ENCODE assay signal across 33 cellular contexts in the genomic region with DNA sequence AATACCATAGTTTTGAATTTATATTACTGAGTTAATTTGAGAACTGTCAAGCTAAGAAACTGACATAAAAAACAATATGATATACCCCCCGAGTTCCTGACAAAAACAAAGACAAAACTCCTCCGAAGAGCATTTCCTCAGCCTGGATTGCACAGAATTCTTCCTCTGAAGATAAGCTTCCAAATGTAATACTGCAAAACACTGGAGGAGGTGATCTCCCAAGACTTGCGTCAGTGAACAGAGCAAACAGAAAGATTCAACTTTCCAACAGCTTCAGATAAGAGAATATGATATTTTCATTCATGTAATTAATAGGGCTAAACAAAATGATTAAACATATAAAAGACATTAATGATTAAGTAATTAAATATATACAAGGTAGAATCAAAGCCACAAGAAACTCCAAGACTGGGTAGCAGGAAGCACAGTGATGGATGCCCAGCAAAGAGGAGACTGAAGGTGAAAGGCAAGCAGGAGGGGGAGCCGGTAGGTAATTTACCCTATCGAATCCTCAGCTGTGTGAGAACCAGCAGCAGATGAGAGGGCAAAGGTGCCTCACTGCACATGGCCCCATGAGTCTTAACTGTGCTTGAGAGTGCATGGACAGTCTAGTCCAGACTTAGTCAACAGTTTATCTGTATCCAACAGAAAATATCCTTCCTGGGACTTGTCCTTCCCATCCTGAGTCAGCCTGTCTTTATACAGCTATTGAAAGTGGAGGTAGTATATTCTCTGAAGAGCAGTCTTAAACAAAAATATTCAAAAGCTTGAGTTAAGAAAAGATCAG. TPM values are rescaled to one million over a fixed set of nuclear protein-coding genes. Genes with fewer than 3 reads are reported as not detected.
"Had no signal": no experiment of that assay in that cellular context is flagged by ENCODE, and none has a peak within 500 bp of the region (broad histone marks: within the 10 kb centered on the region; RNA-seq: fewer than 3 reads in every experiment).

No MANE protein-coding gene starts in this region.

- ATAC-seq: heart right ventricle; mucosa of descending colon; natural killer cell treated with Interleukin-12 subunit alpha and Interleukin-12 subunit beta and Interleukin-15 and Interleukin-18, amount 100 ng/mL, for 72 hours; stimulated activated effector memory CD8-positive, alpha-beta T cell treated with anti-CD3 and anti-CD28 coated beads, Interleukin-12 subunit alpha, Interleukin-12 subunit beta, amount 100 ng/mL, for 72 hours had no signal

- H3K4me3 ChIP-seq: heart right ventricle, left ventricle myocardium inferior, lung, mucosa of descending colon, sigmoid colon, thoracic aorta, vagina had no signal

- H3K36me3 ChIP-seq: heart right ventricle, left ventricle myocardium inferior, sigmoid colon, thoracic aorta, vagina had no signal

- H3K9me3 ChIP-seq: heart right ventricle, left ventricle myocardium inferior, mucosa of descending colon, sigmoid colon, thoracic aorta, vagina had no signal

- H3K9me3 Mint-ChIP-seq: activated CD4-positive, alpha-beta memory T cell treated with anti-CD3 and anti-CD28 coated beads for 36 hours; activated CD4-positive, alpha-beta T cell treated with anti-CD3 and anti-CD28 coated beads, Interleukin-2, amount 10 ng/mL, durations not matched to agents 24 days and 14 days; activated naive CD4-positive, alpha-beta T cell treated with anti-CD3 and anti-CD28 coated beads, Interleukin-2, amount 10 ng/mL, durations not matched to agents 7 days and 5 days; activated naive CD8-positive, alpha-beta T cell treated with anti-CD3 and anti-CD28 coated beads, Interleukin-2, amount 10 ng/mL, durations not matched to agents 7 days and 5 days; activated T-cell treated with anti-CD3 and anti-CD28 coated beads, Interleukin-2, amount 50 U/mL, for 24 hours; stimulated activated naive CD8-positive, alpha-beta T cell treated with anti-CD3 and anti-CD28 coated beads, Interleukin-15, Interleukin-2, amounts not matched to agents 100 ng/mL and 50 ng/mL, for 24 hours had no signal

- H3K27ac Mint-ChIP-seq: activated CD4-positive, alpha-beta memory T cell treated with anti-CD3 and anti-CD28 coated beads for 36 hours; activated CD4-positive, alpha-beta T cell treated with anti-CD3 and anti-CD28 coated beads, Interleukin-2, amount 10 ng/mL, durations not matched to agents 24 days and 14 days; activated naive CD4-positive, alpha-beta T cell treated with anti-CD3 and anti-CD28 coated beads, Interleukin-2, amount 10 ng/mL, durations not matched to agents 7 days and 5 days; activated naive CD8-positive, alpha-beta T cell treated with anti-CD3 and anti-CD28 coated beads, Interleukin-2, amount 10 ng/mL, durations not matched to agents 7 days and 5 days; activated T-cell treated with anti-CD3 and anti-CD28 coated beads, Interleukin-2, amount 50 U/mL, for 24 hours; natural killer cell treated with Interleukin-12 subunit alpha and Interleukin-12 subunit beta and Interleukin-15 and Interleukin-18, amount 100 ng/mL, for 72 hours; stimulated activated effector memory CD8-positive, alpha-beta T cell treated with anti-CD3 and anti-CD28 coated beads, Interleukin-12 subunit alpha, Interleukin-12 subunit beta, amount 100 ng/mL, for 72 hours; stimulated activated naive CD8-positive, alpha-beta T cell treated with anti-CD3 and anti-CD28 coated beads, Interleukin-15, Interleukin-2, amounts not matched to agents 100 ng/mL and 50 ng/mL, for 24 hours had no signal

- H3K4me1 Mint-ChIP-seq: activated CD4-positive, alpha-beta T cell treated with anti-CD3 and anti-CD28 coated beads, Interleukin-2, amount 10 ng/mL, durations not matched to agents 24 days and 14 days; activated naive CD4-positive, alpha-beta T cell treated with anti-CD3 and anti-CD28 coated beads, Interleukin-2, amount 10 ng/mL, durations not matched to agents 7 days and 5 days; activated naive CD8-positive, alpha-beta T cell treated with anti-CD3 and anti-CD28 coated beads, Interleukin-2, amount 10 ng/mL, durations not matched to agents 7 days and 5 days; stimulated activated effector memory CD8-positive, alpha-beta T cell treated with anti-CD3 and anti-CD28 coated beads, Interleukin-12 subunit alpha, Interleukin-12 subunit beta, amount 100 ng/mL, for 72 hours had no signal

- H3K36me3 Mint-ChIP-seq: activated CD4-positive, alpha-beta memory T cell treated with anti-CD3 and anti-CD28 coated beads for 36 hours; activated naive CD4-positive, alpha-beta T cell treated with anti-CD3 and anti-CD28 coated beads, Interleukin-2, amount 10 ng/mL, durations not matched to agents 7 days and 5 days; activated naive CD8-positive, alpha-beta T cell treated with anti-CD3 and anti-CD28 coated beads, Interleukin-2, amount 10 ng/mL, durations not matched to agents 7 days and 5 days; natural killer cell treated with Interleukin-12 subunit alpha and Interleukin-12 subunit beta and Interleukin-15 and Interleukin-18, amount 100 ng/mL, for 72 hours; stimulated activated effector memory CD8-positive, alpha-beta T cell treated with anti-CD3 and anti-CD28 coated beads, Interleukin-12 subunit alpha, Interleukin-12 subunit beta, amount 100 ng/mL, for 72 hours had no signal

- FAIRE-seq: islet of Langerhans, small intestine, TTC549 had no signal

- H3K27ac ChIP-seq: heart right ventricle, left ventricle myocardium inferior, sigmoid colon, thoracic aorta, vagina had no signal

- H3K27me3 Mint-ChIP-seq: activated naive CD4-positive, alpha-beta T cell treated with anti-CD3 and anti-CD28 coated beads, Interleukin-2, amount 10 ng/mL, durations not matched to agents 7 days and 5 days; activated T-cell treated with anti-CD3 and anti-CD28 coated beads, Interleukin-2, amount 50 U/mL, for 24 hours; stimulated activated naive CD8-positive, alpha-beta T cell treated with anti-CD3 and anti-CD28 coated beads, Interleukin-15, Interleukin-2, amounts not matched to agents 100 ng/mL and 50 ng/mL, for 24 hours had no signal

- H3K27me3 ChIP-seq: heart right ventricle, sigmoid colon, vagina had no signal

- H3K4me1 ChIP-seq: left ventricle myocardium inferior, vagina had no signal

- H3K4me3 Mint-ChIP-seq: activated CD4-positive, alpha-beta memory T cell treated with anti-CD3 and anti-CD28 coated beads for 36 hours; activated CD4-positive, alpha-beta T cell treated with anti-CD3 and anti-CD28 coated beads, Interleukin-2, amount 10 ng/mL, durations not matched to agents 24 days and 14 days; activated naive CD4-positive, alpha-beta T cell treated with anti-CD3 and anti-CD28 coated beads, Interleukin-2, amount 10 ng/mL, durations not matched to agents 7 days and 5 days; activated naive CD8-positive, alpha-beta T cell treated with anti-CD3 and anti-CD28 coated beads, Interleukin-2, amount 10 ng/mL, durations not matched to agents 7 days and 5 days; activated T-cell treated with anti-CD3 and anti-CD28 coated beads, Interleukin-2, amount 50 U/mL, for 24 hours; natural killer cell treated with Interleukin-12 subunit alpha and Interleukin-12 subunit beta and Interleukin-15 and Interleukin-18, amount 100 ng/mL, for 72 hours; stimulated activated effector memory CD8-positive, alpha-beta T cell treated with anti-CD3 and anti-CD28 coated beads, Interleukin-12 subunit alpha, Interleukin-12 subunit beta, amount 100 ng/mL, for 72 hours; stimulated activated naive CD8-positive, alpha-beta T cell treated with anti-CD3 and anti-CD28 coated beads, Interleukin-15, Interleukin-2, amounts not matched to agents 100 ng/mL and 50 ng/mL, for 24 hours had no signal

- DNase-seq: activated CD4-positive, alpha-beta memory T cell treated with anti-CD3 and anti-CD28 coated beads for 36 hours; activated CD4-positive, alpha-beta T cell treated with anti-CD3 and anti-CD28 coated beads, Interleukin-2, amount 10 ng/mL, durations not matched to agents 24 days and 14 days; activated CD4-positive, CD25-positive, alpha-beta regulatory T cell treated with anti-CD3 and anti-CD28 coated beads, Interleukin-2, amount 50 U/mL, for 72 hours; activated CD8-positive, alpha-beta memory T cell treated with anti-CD3 and anti-CD28 coated beads, Interleukin-2, amount 50 U/mL, for 48 hours; activated gamma-delta T cell; activated naive CD4-positive, alpha-beta T cell treated with anti-CD3 and anti-CD28 coated beads, Interleukin-2, amount 10 ng/mL, durations not matched to agents 7 days and 5 days; activated naive CD8-positive, alpha-beta T cell treated with anti-CD3 and anti-CD28 coated beads, Interleukin-2, amount 10 ng/mL, durations not matched to agents 7 days and 5 days; activated T-cell treated with anti-CD3 and anti-CD28 coated beads, Interleukin-2, amount 50 U/mL, for 24 hours; amygdala; central memory CD4-positive, alpha-beta T cell; foreskin melanocyte; heart right ventricle; left ventricle myocardium inferior; mucosa of descending colon; sigmoid colon; small intestine; stimulated activated CD4-positive, alpha-beta T cell treated with anti-CD3 and anti-CD28 coated beads, Interleukin-4, amount 100 ng/mL, for 24 hours had no signal

RNA-seq across cellular contexts. Expression of a gene that starts 18.3 kb away (rescaled TPM):
- total RNA-seq: activated CD4-positive, alpha-beta memory T cell treated with anti-CD3 and anti-CD28 coated beads for 36 hours; activated CD4-positive, alpha-beta T cell treated with anti-CD3 and anti-CD28 coated beads, Interleukin-2, amount 10 ng/mL, durations not matched to agents 24 days and 14 days; activated naive CD8-positive, alpha-beta T cell treated with anti-CD3 and anti-CD28 coated beads, Interleukin-2, amount 10 ng/mL, durations not matched to agents 7 days and 5 days; glomerular endothelial cell; heart right ventricle; left ventricle myocardium inferior; mesenteric fat pad; mucosa of descending colon; myocyte; natural killer cell treated with Interleukin-12 subunit alpha and Interleukin-12 subunit beta and Interleukin-15 and Interleukin-18, amount 100 ng/mL, for 72 hours; osteoblast; posterior vena cava; sigmoid colon; subcutaneous adipose tissue; T-helper 1 cell treated with Interleukin-12 subunit alpha and Interleukin-12 subunit beta and Interleukin-4 antibody, amounts not matched to agents 30 ng/mL and 1 ng/mL, for 36 hours; thoracic aorta had no signal

RNA-seq across cellular contexts. Expression of a gene that starts 22.7 kb away (rescaled TPM):
- total RNA-seq: activated CD4-positive, alpha-beta memory T cell treated with anti-CD3 and anti-CD28 coated beads for 36 hours; activated CD4-positive, alpha-beta T cell treated with anti-CD3 and anti-CD28 coated beads, Interleukin-2, amount 10 ng/mL, durations not matched to agents 24 days and 14 days; activated naive CD8-positive, alpha-beta T cell treated with anti-CD3 and anti-CD28 coated beads, Interleukin-2, amount 10 ng/mL, durations not matched to agents 7 days and 5 days; epithelial cell of proximal tubule; glomerular endothelial cell; heart right ventricle; left ventricle myocardium inferior; lung; mesenteric fat pad; mucosa of descending colon; myocyte; natural killer cell treated with Interleukin-12 subunit alpha and Interleukin-12 subunit beta and Interleukin-15 and Interleukin-18, amount 100 ng/mL, for 72 hours; osteoblast; posterior vena cava; sigmoid colon; subcutaneous adipose tissue; T-helper 1 cell treated with Interleukin-12 subunit alpha and Interleukin-12 subunit beta and Interleukin-4 antibody, amounts not matched to agents 30 ng/mL and 1 ng/mL, for 36 hours; thoracic aorta had no signal
- polyA plus RNA-seq: heart right ventricle, sigmoid colon, small intestine had no signal

RNA-seq across cellular contexts. Expression of a gene that starts 36.0 kb away (rescaled TPM):
- total RNA-seq: activated CD4-positive, alpha-beta memory T cell treated with anti-CD3 and anti-CD28 coated beads for 36 hours; activated CD4-positive, alpha-beta T cell treated with anti-CD3 and anti-CD28 coated beads, Interleukin-2, amount 10 ng/mL, durations not matched to agents 24 days and 14 days; activated naive CD8-positive, alpha-beta T cell treated with anti-CD3 and anti-CD28 coated beads, Interleukin-2, amount 10 ng/mL, durations not matched to agents 7 days and 5 days; epithelial cell of proximal tubule; glomerular endothelial cell; heart right ventricle; left ventricle myocardium inferior; mesenteric fat pad; mucosa of descending colon; myocyte; natural killer cell treated with Interleukin-12 subunit alpha and Interleukin-12 subunit beta and Interleukin-15 and Interleukin-18, amount 100 ng/mL, for 72 hours; osteoblast; posterior vena cava; sigmoid colon; subcutaneous adipose tissue; T-helper 1 cell treated with Interleukin-12 subunit alpha and Interleukin-12 subunit beta and Interleukin-4 antibody, amounts not matched to agents 30 ng/mL and 1 ng/mL, for 36 hours; thoracic aorta had no signal
- polyA plus RNA-seq: small intestine had no signal
